ENCODE assay signal across 11 cellular contexts in the genomic region with DNA sequence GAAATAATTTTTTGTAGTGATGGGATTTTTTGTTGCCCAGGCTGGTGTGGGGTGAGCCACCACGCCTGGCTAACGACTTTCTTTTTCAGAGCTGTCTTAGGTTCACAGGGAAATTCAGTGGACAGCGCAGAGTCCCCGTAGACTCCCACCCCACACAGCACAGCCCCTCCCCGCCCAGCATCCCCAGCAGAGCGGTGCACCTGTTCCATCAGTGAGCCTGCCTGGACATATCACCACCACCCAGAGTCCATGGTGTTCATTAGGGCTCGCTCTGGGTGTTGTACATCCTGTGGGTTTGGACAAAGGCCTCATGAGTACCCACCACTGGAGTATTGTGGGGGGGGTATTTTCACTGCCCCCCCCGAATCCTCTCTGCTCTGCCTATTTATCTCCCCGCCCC. TPM values are rescaled to one million over a fixed set of nuclear protein-coding genes. Genes with fewer than 3 reads are reported as not detected.
"Had no signal": no experiment of that assay in that cellular context is flagged by ENCODE, and none has a peak within 500 bp of the region (broad histone marks: within the 10 kb centered on the region; RNA-seq: fewer than 3 reads in every experiment).

No MANE protein-coding gene starts in this region.

RNA-seq across cellular contexts. Expression of gene ZSCAN5C, which starts 8.0 kb away (rescaled TPM):
- total RNA-seq: OCI-LY7, PC-3, PC-9, Peyer's patch, Right ventricle myocardium inferior, Right ventricle myocardium superior, RPMI7951, SJCRH30, SJSA1, SK-MEL-5 had no signal
- polyA plus RNA-seq: SK-N-SH had no signal

RNA-seq across cellular contexts. Expression of gene ZSCAN5B, which starts 12.5 kb away (rescaled TPM):
- total RNA-seq: OCI-LY7, PC-3, PC-9, Peyer's patch, Right ventricle myocardium inferior, Right ventricle myocardium superior, RPMI7951, SJSA1, SK-MEL-5 had no signal
- polyA plus RNA-seq: SK-N-SH had no signal

RNA-seq across cellular contexts. Expression of gene GALP, which starts 34.2 kb away (rescaled TPM):
- total RNA-seq: OCI-LY7, PC-3, PC-9, Peyer's patch, Right ventricle myocardium inferior, Right ventricle myocardium superior, RPMI7951, SJCRH30, SJSA1, SK-MEL-5 had no signal
- polyA plus RNA-seq: SK-N-SH had no signal
